1 cellular context compared by ENCODE assay signal in genomic region chr12:9104767-9105423, GRCh38.
TF ChIP-seq lines count a peak whose summit lies in the region.

No MANE protein-coding gene starts in this region.

TF ChIP-seq in GM12878, 131 proteins besides CTCF, POLR2A, EP300 and RAD21 (continued from another document):
- TF ChIP-seq E2F4 (IDR thresholded peaks at IDR 0.05; ENCODE audit: low read depth, low read length), result no peak
- no peak for TF ChIP-seq HSF1 (IDR thresholded peaks at IDR 0.05; ENCODE audit: low read depth, low read length)
- no peak for TF ChIP-seq PAX5 (IDR thresholded peaks at IDR 0.05; ENCODE audit: borderline replicate concordance, low read depth, low read length)
- TF ChIP-seq TARDBP (IDR thresholded peaks at IDR 0.05; ENCODE audit: borderline replicate concordance), result no peak
- TF ChIP-seq MXI1 (IDR thresholded peaks at IDR 0.05; ENCODE audit: low read depth, low read length), result no peak
- no peak for TF ChIP-seq NFIC (IDR thresholded peaks at IDR 0.05; ENCODE audit: low read depth, low read length)
- TF ChIP-seq HDAC2 (IDR thresholded peaks at IDR 0.05), result no peak
- TF ChIP-seq CEBPZ (IDR thresholded peaks at IDR 0.05; ENCODE audit: low read depth, low read length), result no peak
- no peak for TF ChIP-seq ZNF384 (IDR thresholded peaks at IDR 0.05; ENCODE audit: borderline replicate concordance, low read depth, low read length)
- no peak for TF ChIP-seq KAT2A (conservative IDR thresholded peaks at IDR 0.05; ENCODE audit: control insufficient read depth, low read depth, low read length)
- TF ChIP-seq CEBPB (IDR thresholded peaks at IDR 0.05; ENCODE audit: borderline replicate concordance in 1 of 2, low read depth in 2 of 2, low read length in 2 of 2), result no peak
- TF ChIP-seq ZNF274 (IDR thresholded peaks at IDR 0.05; ENCODE audit: insufficient read depth, insufficient read length), result no peak
- TF ChIP-seq CHD2 (IDR thresholded peaks at IDR 0.05; ENCODE audit: borderline replicate concordance, low read depth, low read length), result no peak
- TF ChIP-seq E2F8 (IDR thresholded peaks at IDR 0.05; ENCODE audit: low read depth, partially characterized antibody), result no peak
- TF ChIP-seq MEF2A (IDR thresholded peaks at IDR 0.05; ENCODE audit: insufficient read depth, low read depth, low read length), result no peak
- no peak for TF ChIP-seq NFXL1 (IDR thresholded peaks at IDR 0.05; ENCODE audit: borderline replicate concordance)
